ENCODE assay signal across 1 cellular context in the genomic region with DNA sequence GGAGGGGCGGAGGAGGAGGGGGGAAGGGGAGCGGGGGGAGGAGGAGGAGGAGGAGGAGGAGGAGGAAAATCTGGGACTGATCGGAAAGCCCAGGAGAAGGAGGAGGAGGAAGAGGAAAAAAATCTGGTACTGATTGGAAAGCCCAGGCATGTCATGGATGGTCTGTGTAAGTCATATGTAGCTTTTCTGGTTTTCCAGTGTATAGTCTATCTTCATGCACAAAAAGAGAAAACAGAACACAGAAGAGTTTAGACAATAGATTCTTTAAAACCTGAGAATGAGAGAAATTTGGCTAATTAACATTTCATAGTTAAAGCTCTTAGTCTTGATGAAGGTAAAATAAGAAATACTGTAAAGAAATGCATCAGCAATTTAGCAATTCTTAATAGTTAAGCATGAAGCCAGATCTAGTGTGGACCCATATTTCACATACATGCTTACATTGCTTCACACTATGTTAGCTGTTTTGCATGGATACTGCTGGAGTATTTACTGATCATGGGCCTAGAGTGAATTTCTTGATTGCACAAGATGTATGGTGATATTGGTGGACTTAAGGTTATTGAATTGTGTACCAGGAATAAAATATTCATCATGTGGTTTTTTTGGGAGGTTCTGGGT.
TF ChIP-seq lines count a peak whose summit lies in the region.

No MANE protein-coding gene starts in this region.

TF ChIP-seq in HepG2, 621 proteins besides CTCF, POLR2A, EP300 and RAD21 (continued from another document):
- TF ChIP-seq, protein P1, sequence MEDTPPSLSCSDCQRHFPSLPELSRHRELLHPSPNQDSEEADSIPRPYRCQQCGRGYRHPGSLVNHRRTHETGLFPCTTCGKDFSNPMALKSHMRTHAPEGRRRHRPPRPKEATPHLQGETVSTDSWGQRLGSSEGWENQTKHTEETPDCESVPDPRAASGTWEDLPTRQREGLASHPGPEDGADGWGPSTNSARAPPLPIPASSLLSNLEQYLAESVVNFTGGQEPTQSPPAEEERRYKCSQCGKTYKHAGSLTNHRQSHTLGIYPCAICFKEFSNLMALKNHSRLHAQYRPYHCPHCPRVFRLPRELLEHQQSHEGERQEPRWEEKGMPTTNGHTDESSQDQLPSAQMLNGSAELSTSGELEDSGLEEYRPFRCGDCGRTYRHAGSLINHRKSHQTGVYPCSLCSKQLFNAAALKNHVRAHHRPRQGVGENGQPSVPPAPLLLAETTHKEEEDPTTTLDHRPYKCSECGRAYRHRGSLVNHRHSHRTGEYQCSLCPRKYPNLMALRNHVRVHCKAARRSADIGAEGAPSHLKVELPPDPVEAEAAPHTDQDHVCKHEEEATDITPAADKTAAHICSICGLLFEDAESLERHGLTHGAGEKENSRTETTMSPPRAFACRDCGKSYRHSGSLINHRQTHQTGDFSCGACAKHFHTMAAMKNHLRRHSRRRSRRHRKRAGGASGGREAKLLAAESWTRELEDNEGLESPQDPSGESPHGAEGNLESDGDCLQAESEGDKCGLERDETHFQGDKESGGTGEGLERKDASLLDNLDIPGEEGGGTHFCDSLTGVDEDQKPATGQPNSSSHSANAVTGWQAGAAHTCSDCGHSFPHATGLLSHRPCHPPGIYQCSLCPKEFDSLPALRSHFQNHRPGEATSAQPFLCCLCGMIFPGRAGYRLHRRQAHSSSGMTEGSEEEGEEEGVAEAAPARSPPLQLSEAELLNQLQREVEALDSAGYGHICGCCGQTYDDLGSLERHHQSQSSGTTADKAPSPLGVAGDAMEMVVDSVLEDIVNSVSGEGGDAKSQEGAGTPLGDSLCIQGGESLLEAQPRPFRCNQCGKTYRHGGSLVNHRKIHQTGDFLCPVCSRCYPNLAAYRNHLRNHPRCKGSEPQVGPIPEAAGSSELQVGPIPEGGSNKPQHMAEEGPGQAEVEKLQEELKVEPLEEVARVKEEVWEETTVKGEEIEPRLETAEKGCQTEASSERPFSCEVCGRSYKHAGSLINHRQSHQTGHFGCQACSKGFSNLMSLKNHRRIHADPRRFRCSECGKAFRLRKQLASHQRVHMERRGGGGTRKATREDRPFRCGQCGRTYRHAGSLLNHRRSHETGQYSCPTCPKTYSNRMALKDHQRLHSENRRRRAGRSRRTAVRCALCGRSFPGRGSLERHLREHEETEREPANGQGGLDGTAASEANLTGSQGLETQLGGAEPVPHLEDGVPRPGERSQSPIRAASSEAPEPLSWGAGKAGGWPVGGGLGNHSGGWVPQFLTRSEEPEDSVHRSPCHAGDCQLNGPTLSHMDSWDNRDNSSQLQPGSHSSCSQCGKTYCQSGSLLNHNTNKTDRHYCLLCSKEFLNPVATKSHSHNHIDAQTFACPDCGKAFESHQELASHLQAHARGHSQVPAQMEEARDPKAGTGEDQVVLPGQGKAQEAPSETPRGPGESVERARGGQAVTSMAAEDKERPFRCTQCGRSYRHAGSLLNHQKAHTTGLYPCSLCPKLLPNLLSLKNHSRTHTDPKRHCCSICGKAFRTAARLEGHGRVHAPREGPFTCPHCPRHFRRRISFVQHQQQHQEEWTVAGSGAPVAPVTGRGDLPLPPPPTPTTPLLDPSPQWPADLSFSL (CRISPR knock-in tag; IDR thresholded peaks at IDR 0.05), result no peak
- peak; percentile 84 for TF ChIP-seq ZFP36 (IDR thresholded peaks at IDR 0.05; ENCODE audit: borderline replicate concordance, low read depth, low read length, partially characterized antibody)
